In the genomic region with DNA sequence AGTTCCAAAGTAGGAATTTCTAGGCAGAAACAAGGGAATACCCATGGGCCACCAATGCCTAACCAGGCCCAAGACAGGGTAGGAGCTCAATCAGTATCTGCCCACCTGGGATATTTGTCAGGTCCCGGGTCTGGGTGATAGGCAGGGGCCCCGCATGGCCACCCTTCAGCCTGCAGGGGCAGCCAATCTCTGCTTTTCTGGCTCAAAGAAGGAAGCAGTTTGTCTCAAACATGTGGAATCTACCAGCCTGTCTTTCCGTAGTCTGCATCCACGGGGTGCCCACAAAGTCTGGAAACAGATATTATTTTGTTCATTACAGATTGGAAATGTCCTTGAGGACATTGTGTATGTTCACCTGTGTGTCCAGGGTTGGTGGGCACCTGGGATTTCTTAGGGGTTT, we compare ENCODE assay signal across 18 cellular contexts. TPM values are rescaled to one million over a fixed set of nuclear protein-coding genes. Genes with fewer than 3 reads are reported as not detected.
DNase-seq lines count a peak whose midpoint lies in the region; ATAC-seq and TF ChIP-seq lines count a peak whose summit lies in the region.
"Had no signal": no experiment of that assay in that cellular context is flagged by ENCODE, and none has a peak within 500 bp of the region (broad histone marks: within the 10 kb centered on the region; RNA-seq: fewer than 3 reads in every experiment).

No MANE protein-coding gene starts in this region.

- no peaks in the 10 kb centered on the region for H3F3A ChIP-seq in SK-N-SH (replicated peaks; ENCODE audit: insufficient read depth)

- H2AFZ ChIP-seq in HCT116 (ENCODE audit: low read depth, low read length, poor library complexity, severe bottlenecking) (peak overlapping the region; percentile 54), SK-N-SH (ENCODE audit: low read depth) (no peak overlapping the region)

- no peak for TF ChIP-seq EP300 in SK-N-SH (IDR thresholded peaks at IDR 0.05; ENCODE audit: borderline replicate concordance in 1 of 2, low read depth in 1 of 2, low read length in 1 of 2)

- no peaks in the 10 kb centered on the region for H3K27me3 ChIP-seq in HCT116 (ENCODE audit: insufficient read depth, low read length)
- no peaks in the 10 kb centered on the region for H3K27me3 ChIP-seq in SK-N-SH (ENCODE audit: insufficient read depth)
- H3K27me3 ChIP-seq in spleen (replicated peaks in 1 of 7), result no peaks in the 10 kb centered on the region

- H3K4me1 Mint-ChIP-seq in progenitor cell of endocrine pancreas (ENCODE audit: low read depth), result peaks cover 8% of the 10 kb centered on the region

- H3K9me3 ChIP-seq in HCT116 (ENCODE audit: control insufficient read depth in 1 of 2, insufficient read depth in 1 of 2, low read depth in 1 of 2, low read length in 2 of 2) (no peaks in the 10 kb centered on the region), SK-N-SH (no peaks in the 10 kb centered on the region), spleen (no peaks in the 10 kb centered on the region)
- H3K9me3 ChIP-seq: heart right ventricle had no signal

- peaks cover 21% of the 10 kb centered on the region for H3K27me3 Mint-ChIP-seq in progenitor cell of endocrine pancreas

- H3K27ac ChIP-seq in HCT116 (ENCODE audit: low read depth, low read length) (no peak overlapping the region), SK-N-SH (ENCODE audit: low read depth in 2 of 2, low read length in 1 of 2) (no peak overlapping the region), spleen (no peak overlapping the region)
- H3K27ac ChIP-seq: epithelial cell of prostate, heart right ventricle had no signal

- 82% methylated on average over 4 of the region's 4 CpGs for WGBS in SK-N-SH (ENCODE audit: low lambda C conversion rate)
- WGBS in spleen, 5 donors, result 77 to 94% (median 85%) methylated on average over 4 of the region's 4 CpGs

- H3K9me2 ChIP-seq in HCT116 (ENCODE audit: insufficient read depth), result no peaks in the 10 kb centered on the region
- H3K9me2 ChIP-seq in SK-N-SH, result no peaks in the 10 kb centered on the region

- BruUV-seq in HCT116 (replicated peaks; lab: Mats Ljungman, UMichigan), result no TSS peak

- no peaks in the 10 kb centered on the region for H3K9me3 Mint-ChIP-seq in progenitor cell of endocrine pancreas (ENCODE audit: low read depth)
- H3K9me3 Mint-ChIP-seq: activated T-cell treated with anti-CD3 and anti-CD28 coated beads, Interleukin-2, amount 50 U/mL, for 24 hours had no signal

- DNase-seq in HCT116 (ENCODE audit: low read depth, low spot score) (no peak), SK-N-SH (no peak), foreskin fibroblast (no peak), progenitor cell of endocrine pancreas (ENCODE audit: low spot score, unreplicated experiment) (no peak), ecto neural progenitor cell (ENCODE audit: low spot score) (no peak), Kasumi-1 (lab: John Stamatoyannopoulos, UW) (no peak), NCI-H2171 (lab: John Stamatoyannopoulos, UW) (no peak), spleen (no peak)
- DNase-seq: activated CD4-positive, alpha-beta T cell treated with anti-CD3 and anti-CD28 coated beads, Interleukin-2, amount 50 U/mL, for 1 hour; activated T-cell treated with anti-CD3 and anti-CD28 coated beads, Interleukin-2, amount 50 U/mL, for 24 hours; central memory CD4-positive, alpha-beta T cell; GDM1; heart right ventricle; left cardiac atrium; NCI-H2029; NCI-H526 treated with DMSO at 0.1 percent for 48 hours had no signal

- H3K36me3 ChIP-seq in HCT116 (ENCODE audit: control insufficient read depth in 1 of 2, insufficient read depth in 2 of 2, low read length in 2 of 2), result no peaks in the 10 kb centered on the region
- no peaks in the 10 kb centered on the region for H3K36me3 ChIP-seq in SK-N-SH (replicated peaks in 1 of 2; ENCODE audit: control insufficient read depth in 1 of 2, insufficient read depth in 2 of 2, low read length in 1 of 2)
- no peaks in the 10 kb centered on the region for H3K36me3 ChIP-seq in spleen
- H3K36me3 ChIP-seq: heart right ventricle had no signal

- TF ChIP-seq CTCF in HCT116 (IDR thresholded peaks at IDR 0.05 in 2 of 3, conservative IDR thresholded peaks at IDR 0.05 in 1 of 3; ENCODE audit: borderline replicate concordance in 1 of 3, insufficient read depth in 1 of 3, low read depth in 2 of 3, low read length in 2 of 3), result peak; percentile 13 to 56 (median 48); a peak in 5 of 6 replicates
- TF ChIP-seq CTCF in SK-N-SH (IDR thresholded peaks at IDR 0.05), result peak; percentile 18; the same call in 1 of the 2 replicates
- TF ChIP-seq CTCF in foreskin fibroblast (IDR thresholded peaks at IDR 0.05; ENCODE audit: low read depth, low read length), result peak; percentile 7
- peak; percentile 24 for TF ChIP-seq CTCF in progenitor cell of endocrine pancreas (IDR thresholded peaks at IDR 0.05; ENCODE audit: unreplicated experiment)
- no peak for TF ChIP-seq CTCF in spleen (IDR thresholded peaks at IDR 0.05 in 8 of 11, conservative IDR thresholded peaks at IDR 0.05 in 3 of 11)

- H3K4me3 ChIP-seq in HCT116 (replicated peaks in 1 of 2; ENCODE audit: low read depth in 1 of 2, low read length in 2 of 2) (no peak overlapping the region), SK-N-SH (ENCODE audit: low read depth in 2 of 2, low read length in 1 of 2) (no peak overlapping the region), foreskin fibroblast (ENCODE audit: low read depth in 1 of 2, low read length in 2 of 2) (no peak overlapping the region), spleen (no peak overlapping the region)
- H3K4me3 ChIP-seq: heart right ventricle had no signal

- H3K4me3 Mint-ChIP-seq in progenitor cell of endocrine pancreas (ENCODE audit: low read depth), result no peak overlapping the region
- H3K4me3 Mint-ChIP-seq: activated naive CD8-positive, alpha-beta T cell; activated T-cell treated with anti-CD3 and anti-CD28 coated beads, Interleukin-2, amount 50 U/mL, for 24 hours had no signal

- H3K9ac ChIP-seq in HCT116 (ENCODE audit: low read length), result no peak overlapping the region
- H3K9ac ChIP-seq in SK-N-SH, result no peak overlapping the region

- H3K4me1 ChIP-seq in HCT116 (ENCODE audit: control insufficient read depth in 1 of 2, insufficient read depth in 2 of 2, low read length in 2 of 2) (peaks cover 16 to 31% of the 10 kb centered on the region in 2 experiments), SK-N-SH (ENCODE audit: control insufficient read depth in 1 of 2, insufficient read depth in 2 of 2, low read depth in 1 of 2, low read length in 1 of 2) (peaks cover 0 to 22% of the 10 kb centered on the region in 2 experiments; a peak in 2 of 4 replicates), spleen (peaks cover 0 to 3% (median 0%) of the 10 kb centered on the region in 6 donors)
- H3K4me1 ChIP-seq: heart right ventricle had no signal

- peak overlapping the region; percentile 19; the same call in 1 of the 2 replicates for H3K4me2 ChIP-seq in HCT116 (ENCODE audit: low read length)
- H3K4me2 ChIP-seq in SK-N-SH, result no peak overlapping the region

- CTCF ChIA-PET in HCT116 (lab: Charles Lee) (interaction anchor here (1.0 kb wide), 1 partner anchor 136 kb away, joined by 5 read pairs; no protein-coding TSS in a partner anchor), SK-N-SH (lab: Yijun Ruan, JAX) (interaction anchor here (0.6 to 1.3 kb wide), 4 partner anchors 19 to 208 kb away, joined by 3 to 6 read pairs (median 3); no protein-coding TSS in a partner anchor)

- TF ChIP-seq RAD21 in HCT116 (IDR thresholded peaks at IDR 0.05; ENCODE audit: low read depth) (peak; percentile 55), SK-N-SH (IDR thresholded peaks at IDR 0.05; ENCODE audit: low read length) (no peak; the same call in 1 of the 2 replicates)

- no peak overlapping the region for H3K27ac Mint-ChIP-seq in progenitor cell of endocrine pancreas
- H3K27ac Mint-ChIP-seq: activated naive CD8-positive, alpha-beta T cell; activated T-cell treated with anti-CD3 and anti-CD28 coated beads, Interleukin-2, amount 50 U/mL, for 24 hours had no signal

- intact Hi-C loops in HCT116 (cut with micrococcal nuclease) (loop anchor here (2.0 kb wide), 1 partner anchor 135 kb away; no protein-coding TSS in a partner anchor), spleen (cut with DNase I; ENCODE audit: low total_unique reads) (no loop called here)

- POLR2A ChIA-PET in HCT116 (lab: Charles Lee) (interaction anchor here (1.8 kb wide), 1 partner anchor 9 kb away, joined by 5 read pairs; no protein-coding TSS in a partner anchor), SK-N-SH (lab: Yijun Ruan, JAX) (no interaction called here)

- H3K36me3 Mint-ChIP-seq in progenitor cell of endocrine pancreas (ENCODE audit: insufficient read depth), result no peaks in the 10 kb centered on the region
- H3K36me3 Mint-ChIP-seq: activated naive CD8-positive, alpha-beta T cell had no signal

- peak; percentile 89 for ATAC-seq in HCT116
- ATAC-seq: heart right ventricle, left cardiac atrium had no signal

- TF ChIP-seq POLR2A in HCT116 (IDR thresholded peaks at IDR 0.05; ENCODE audit: borderline replicate concordance, extremely low read depth, insufficient read depth, insufficient read length) (no peak), spleen (IDR thresholded peaks at IDR 0.05) (no peak)

- RAD21 ChIA-PET in HCT116 (lab: Charles Lee; ENCODE audit: low non-redundant PET in 1 of 2, low total read pairs in 2 of 2, uncharacterized antibody in 2 of 2, unreplicated experiment in 2 of 2), result no interaction called here

- H4K20me1 ChIP-seq in HCT116 (ENCODE audit: insufficient read depth), result no peaks in the 10 kb centered on the region
- no peaks in the 10 kb centered on the region for H4K20me1 ChIP-seq in SK-N-SH (ENCODE audit: insufficient read depth)

- H3K79me2 ChIP-seq in HCT116 (ENCODE audit: insufficient read depth, low read length) (no peaks in the 10 kb centered on the region), SK-N-SH (ENCODE audit: insufficient read depth) (no peaks in the 10 kb centered on the region)

TF ChIP-seq in HCT116, 20 proteins besides CTCF, POLR2A, EP300 and RAD21 (continues in another document):
- no peak for TF ChIP-seq YY1 (IDR thresholded peaks at IDR 0.05; ENCODE audit: extremely low read depth, insufficient replicate concordance, low read depth, low read length)
- TF ChIP-seq EZH2 (IDR thresholded peaks at IDR 0.05), result no peak
- no peak for TF ChIP-seq EZH2phosphoT487 (IDR thresholded peaks at IDR 0.05; ENCODE audit: borderline replicate concordance)

RNA-seq across cellular contexts. Expression of gene CEMIP, which starts 56.2 kb away (rescaled TPM):
- total RNA-seq in HCT116 (2021; ENCODE audit: unreplicated experiment) (3.5 TPM), progenitor cell of endocrine pancreas (0.77 and 1.3 TPM in 2 replicates), spleen (1 to 10 TPM in 5 of 7 donors, under 1 TPM in 1, not detected in 1; 0.34 to 3.0 (median 2.0) TPM)
- polyA plus RNA-seq in HCT116 (2012), result 4.1 and 4.6 TPM in 2 replicates
- polyA plus RNA-seq in SK-N-SH (2012; rRNA removed) (27.8 and 30.8 TPM in 2 replicates), spleen (under 1 TPM; 0.20 to 0.46 (median 0.22) TPM)
- polyA plus RNA-seq in SK-N-SH (2012; cell fraction: cytosol; rRNA removed), result 17.3 and 22.9 TPM in 2 replicates
- polyA plus RNA-seq in SK-N-SH (2012; cell fraction: nucleus; rRNA removed), result 48.2 and 60.5 TPM in 2 replicates

Comparison
In these comparisons a context has a peak if more than half of its experiments do, and no peak if none do; other contexts are left out.
1. CTCF ChIP-seq: peak in HCT116 (3 of 3), SK-N-SH (single experiment), foreskin fibroblast (single experiment) and progenitor cell of endocrine pancreas (single experiment); none in spleen (0 of 11).
2. Of the 11 proteins assayed by ChIP-seq in both SK-N-SH and HCT116: peak only in SK-N-SH: none; only in HCT116: RAD21; in both: CTCF; in neither: 9.